32 cellular contexts compared by ENCODE assay signal in the genomic region with DNA sequence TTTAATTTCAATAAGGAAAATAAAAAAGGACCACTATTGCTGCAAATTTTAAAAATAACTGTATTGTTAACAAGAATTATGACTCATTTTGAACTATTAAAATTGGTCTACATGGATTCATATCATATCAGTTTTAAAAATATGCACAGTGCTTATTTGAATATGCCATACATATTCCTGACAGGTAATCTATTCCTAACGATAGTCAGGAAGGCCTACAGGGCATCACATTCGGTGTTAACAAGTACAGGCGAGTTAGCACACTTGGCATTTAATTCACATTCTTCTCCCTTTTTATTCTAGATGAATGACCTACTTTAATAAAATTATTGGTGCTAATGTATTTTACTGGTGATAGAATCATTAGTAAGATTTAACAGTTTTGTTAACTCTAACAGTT.
"Had no signal": no experiment of that assay in that cellular context is flagged by ENCODE, and none has a peak within 500 bp of the region (broad histone marks: within the 10 kb centered on the region; RNA-seq: fewer than 3 reads in every experiment).

No MANE protein-coding gene starts in this region.

- H3K27me3 ChIP-seq: adrenal gland, body of pancreas, brain microvascular endothelial cell, breast epithelium, cardiac muscle cell had no signal

- ATAC-seq: activated CD8-positive, alpha-beta T cell treated with anti-CD3 and anti-CD28 coated beads for 36 hours; activated naive CD4-positive, alpha-beta T cell treated with anti-CD3 and anti-CD28 coated beads, Interleukin-2, amount 50 U/mL, for 72 hours; activated T-cell treated with anti-CD3 and anti-CD28 coated beads, Interleukin-2, amount 50 U/mL, for 4 hours; activated T-cell treated with anti-CD3 and anti-CD28 coated beads, Interleukin-2, amount 50 U/mL, for 72 hours; activated T-helper 17 cell treated with anti-CD3 and anti-CD28 coated beads, Interleukin-2, amount 50 U/mL, for 72 hours; body of pancreas; T-helper 17 cell had no signal

- DNase-seq: activated B cell treated with CpG ODN at 0.5 μM for 24 hours; activated CD4-positive, alpha-beta memory T cell treated with anti-CD3 and anti-CD28 coated beads for 36 hours; activated CD4-positive, alpha-beta T cell treated with anti-CD3 and anti-CD28 coated beads for 4 hours; activated CD4-positive, alpha-beta T cell treated with anti-CD3 and anti-CD28 coated beads, Interleukin-2, amount 10 ng/mL, durations not matched to agents 24 days and 14 days; activated CD4-positive, alpha-beta T cell treated with anti-CD3 and anti-CD28 coated beads, Interleukin-2, amount 50 U/mL, for 1 hour; activated CD4-positive, alpha-beta T cell treated with anti-CD3 and anti-CD28 coated beads, Interleukin-2, amount 50 U/mL, for 4 hours; activated CD4-positive, CD25-positive, alpha-beta regulatory T cell treated with anti-CD3 and anti-CD28 coated beads, Interleukin-2, amount 50 U/mL, for 72 hours; activated CD8-positive, alpha-beta memory T cell treated with anti-CD3 and anti-CD28 coated beads, Interleukin-2, amount 50 U/mL, for 4 hours; activated CD8-positive, alpha-beta T cell treated with anti-CD3 and anti-CD28 coated beads for 36 hours; activated effector memory CD4-positive, alpha-beta T cell treated with anti-CD3 and anti-CD28 coated beads, Interleukin-2, amount 50 U/mL, for 16 hours; activated gamma-delta T cell treated with Interleukin-2 at 50 U/mL for 16 hours; activated naive CD4-positive, alpha-beta T cell; activated naive CD4-positive, alpha-beta T cell treated with anti-CD3 and anti-CD28 coated beads for 36 hours; activated naive CD4-positive, alpha-beta T cell treated with anti-CD3 and anti-CD28 coated beads, Interleukin-2, amount 50 U/mL, for 16 hours; activated naive CD8-positive, alpha-beta T cell treated with anti-CD3 and anti-CD28 coated beads for 36 hours; activated T-cell treated with anti-CD3 and anti-CD28 coated beads for 4 hours; activated T-cell treated with anti-CD3 and anti-CD28 coated beads, Interleukin-2, amount 50 U/mL, for 1 hour; activated T-cell treated with anti-CD3 and anti-CD28 coated beads, Interleukin-2, amount 50 U/mL, for 4 hours; activated T-cell treated with anti-CD3 and anti-CD28 coated beads, Interleukin-2, amount 50 U/mL, for 72 hours; adrenal gland; amniotic stem cell; aorta; body of pancreas; brain microvascular endothelial cell; cerebellar nuclear complex; T-helper 17 cell; T-helper 9 cell had no signal

- H3K4me1 ChIP-seq: adrenal gland, body of pancreas, breast epithelium had no signal

- H3K4me3 ChIP-seq: adrenal gland, body of pancreas, breast epithelium, cardiac muscle cell had no signal

- H3K9me3 ChIP-seq: adrenal gland, body of pancreas, breast epithelium had no signal

- H3K27ac ChIP-seq: adrenal gland, body of pancreas, brain microvascular endothelial cell, breast epithelium, cardiac muscle cell, VCaP had no signal

- H3K36me3 ChIP-seq: adrenal gland, brain microvascular endothelial cell, breast epithelium, cardiac muscle cell had no signal
